ENCODE assay signal across 13 cellular contexts in genomic region chr20:59146801-59147118, GRCh38. TPM values are rescaled to one million over a fixed set of nuclear protein-coding genes. Genes with fewer than 3 reads are reported as not detected.
DNase-seq lines count a peak whose midpoint lies in the region; ATAC-seq and TF ChIP-seq lines count a peak whose summit lies in the region.
"Had no signal": no experiment of that assay in that cellular context is flagged by ENCODE, and none has a peak within 500 bp of the region (broad histone marks: within the 10 kb centered on the region; RNA-seq: fewer than 3 reads in every experiment).

No MANE protein-coding gene starts in this region.

- H3K27ac ChIP-seq in effector memory CD4-positive, alpha-beta T cell (ENCODE audit: insufficient read depth, low read length, poor library complexity, severe bottlenecking): peak overlapping the region; percentile 86
- H3K27ac ChIP-seq in vagina: peak overlapping the region; percentile 25

- TF ChIP-seq POLR2A in vagina (IDR thresholded peaks at IDR 0.05): no peak

- peaks cover 83% of the 10 kb centered on the region for H3K4me1 Mint-ChIP-seq in stimulated activated naive CD8-positive, alpha-beta T cell treated with anti-CD3 and anti-CD28 coated beads, Interleukin-15, Interleukin-2, amounts not matched to agents 100 ng/mL and 50 ng/mL, for 24 hours (ENCODE audit: low read depth)
- peaks cover 64 to 73% of the 10 kb centered on the region in 2 donors for H3K4me1 Mint-ChIP-seq in natural killer cell

- H3K4me1 ChIP-seq in effector memory CD4-positive, alpha-beta T cell (ENCODE audit: control insufficient read depth, insufficient read depth, low read length, poor library complexity, severe bottlenecking): peaks cover 56% of the 10 kb centered on the region
- peaks cover 46% of the 10 kb centered on the region for H3K4me1 ChIP-seq in vagina

- H3K27ac Mint-ChIP-seq in stimulated activated naive CD8-positive, alpha-beta T cell treated with anti-CD3 and anti-CD28 coated beads, Interleukin-15, Interleukin-2, amounts not matched to agents 100 ng/mL and 50 ng/mL, for 24 hours: peak overlapping the region; percentile 97
- peak overlapping the region; percentile 84 to 95 for H3K27ac Mint-ChIP-seq in natural killer cell

- ATAC-seq in stimulated activated naive CD8-positive, alpha-beta T cell treated with anti-CD3 and anti-CD28 coated beads, Interleukin-15, Interleukin-2, amounts not matched to agents 100 U/mL and 50 U/mL, for 24 hours: no peak
- no peak for ATAC-seq in natural killer cell
- ATAC-seq: HCT116 had no signal

- H3K36me3 ChIP-seq in effector memory CD4-positive, alpha-beta T cell (ENCODE audit: control insufficient read depth, insufficient read depth, low read length): no peaks in the 10 kb centered on the region
- H3K36me3 ChIP-seq in vagina: no peaks in the 10 kb centered on the region

- H3K9me3 Mint-ChIP-seq in stimulated activated naive CD8-positive, alpha-beta T cell treated with anti-CD3 and anti-CD28 coated beads, Interleukin-15, Interleukin-2, amounts not matched to agents 100 ng/mL and 50 ng/mL, for 24 hours: peaks cover 3% of the 10 kb centered on the region
- H3K9me3 Mint-ChIP-seq in natural killer cell: no peaks in the 10 kb centered on the region

- no peaks in the 10 kb centered on the region for H3K27me3 ChIP-seq in effector memory CD4-positive, alpha-beta T cell (replicated peaks; ENCODE audit: control insufficient read depth, insufficient read depth, low read length, poor library complexity, severe bottlenecking)
- H3K27me3 ChIP-seq in vagina: no peaks in the 10 kb centered on the region

- H3K9me3 ChIP-seq in effector memory CD4-positive, alpha-beta T cell (ENCODE audit: control insufficient read depth, low read length): no peaks in the 10 kb centered on the region
- H3K9me3 ChIP-seq in vagina: no peaks in the 10 kb centered on the region

- TF ChIP-seq CTCF in natural killer cell (IDR thresholded peaks at IDR 0.05) (no peak), vagina (IDR thresholded peaks at IDR 0.05) (no peak), foreskin fibroblast (IDR thresholded peaks at IDR 0.05; ENCODE audit: low read depth, low read length) (no peak)

- H3K4me3 Mint-ChIP-seq in stimulated activated naive CD8-positive, alpha-beta T cell treated with anti-CD3 and anti-CD28 coated beads, Interleukin-15, Interleukin-2, amounts not matched to agents 100 ng/mL and 50 ng/mL, for 24 hours: peak overlapping the region; percentile 87
- H3K4me3 Mint-ChIP-seq in natural killer cell: peak overlapping the region; percentile 47

- intact Hi-C loops in natural killer cell (cut with micrococcal nuclease) (no loop called here), vagina (cut with DNase I) (no loop called here)

- H3K4me3 ChIP-seq in effector memory CD4-positive, alpha-beta T cell (ENCODE audit: insufficient read depth, low read depth, low read length, poor library complexity, severe bottlenecking): peak overlapping the region; percentile 63
- peak overlapping the region; percentile 1 to 14 for H3K4me3 ChIP-seq in vagina
- no peak overlapping the region for H3K4me3 ChIP-seq in foreskin fibroblast (ENCODE audit: low read depth in 1 of 2, low read length in 2 of 2)

- H3K27me3 Mint-ChIP-seq in stimulated activated naive CD8-positive, alpha-beta T cell treated with anti-CD3 and anti-CD28 coated beads, Interleukin-15, Interleukin-2, amounts not matched to agents 100 ng/mL and 50 ng/mL, for 24 hours: no peaks in the 10 kb centered on the region
- H3K27me3 Mint-ChIP-seq in natural killer cell (ENCODE audit: low read depth in 2 of 2): no peaks in the 10 kb centered on the region

- DNase-seq in stimulated activated naive CD8-positive, alpha-beta T cell treated with anti-CD3 and anti-CD28 coated beads, Interleukin-15, Interleukin-2, amounts not matched to agents 100 U/mL and 50 U/mL, for 24 hours: no peak
- DNase-seq in effector memory CD4-positive, alpha-beta T cell: no peak
- DNase-seq in natural killer cell: no peak
- DNase-seq in vagina (ENCODE audit: extremely low spot score in 2 of 2): no peak
- DNase-seq in HK-2 (ENCODE audit: unreplicated experiment): no peak
- DNase-seq in foreskin fibroblast: no peak
- no peak for DNase-seq in NCI-H82 (lab: John Stamatoyannopoulos, UW)
- DNase-seq: AML-193, foreskin melanocyte, kidney glomerular epithelial cell, NCI-H524 treated with DMSO at 0.1 percent for 48 hours had no signal

- peaks cover 17% of the 10 kb centered on the region for H3K36me3 Mint-ChIP-seq in stimulated activated naive CD8-positive, alpha-beta T cell treated with anti-CD3 and anti-CD28 coated beads, Interleukin-15, Interleukin-2, amounts not matched to agents 100 ng/mL and 50 ng/mL, for 24 hours (ENCODE audit: low read depth)
- H3K36me3 Mint-ChIP-seq in natural killer cell: no peaks in the 10 kb centered on the region

RNA-seq across cellular contexts. Expression of gene ZNF831, which starts 16.9 kb away (rescaled TPM):
- total RNA-seq in natural killer cell: 10 to 100 TPM; 24.8 to 42.0 (median 40.2) TPM
- total RNA-seq in vagina: 2.2 TPM

Comparison
In these comparisons a context has a peak if more than half of its experiments do, and no peak if none do; other contexts are left out.
1. H3K4me3 ChIP-seq: peak in effector memory CD4-positive, alpha-beta T cell (single experiment) and vagina (2 of 2); none in foreskin fibroblast (0 of 2).